Comparison of ENCODE assay signal across 8 cellular contexts in the genomic region with DNA sequence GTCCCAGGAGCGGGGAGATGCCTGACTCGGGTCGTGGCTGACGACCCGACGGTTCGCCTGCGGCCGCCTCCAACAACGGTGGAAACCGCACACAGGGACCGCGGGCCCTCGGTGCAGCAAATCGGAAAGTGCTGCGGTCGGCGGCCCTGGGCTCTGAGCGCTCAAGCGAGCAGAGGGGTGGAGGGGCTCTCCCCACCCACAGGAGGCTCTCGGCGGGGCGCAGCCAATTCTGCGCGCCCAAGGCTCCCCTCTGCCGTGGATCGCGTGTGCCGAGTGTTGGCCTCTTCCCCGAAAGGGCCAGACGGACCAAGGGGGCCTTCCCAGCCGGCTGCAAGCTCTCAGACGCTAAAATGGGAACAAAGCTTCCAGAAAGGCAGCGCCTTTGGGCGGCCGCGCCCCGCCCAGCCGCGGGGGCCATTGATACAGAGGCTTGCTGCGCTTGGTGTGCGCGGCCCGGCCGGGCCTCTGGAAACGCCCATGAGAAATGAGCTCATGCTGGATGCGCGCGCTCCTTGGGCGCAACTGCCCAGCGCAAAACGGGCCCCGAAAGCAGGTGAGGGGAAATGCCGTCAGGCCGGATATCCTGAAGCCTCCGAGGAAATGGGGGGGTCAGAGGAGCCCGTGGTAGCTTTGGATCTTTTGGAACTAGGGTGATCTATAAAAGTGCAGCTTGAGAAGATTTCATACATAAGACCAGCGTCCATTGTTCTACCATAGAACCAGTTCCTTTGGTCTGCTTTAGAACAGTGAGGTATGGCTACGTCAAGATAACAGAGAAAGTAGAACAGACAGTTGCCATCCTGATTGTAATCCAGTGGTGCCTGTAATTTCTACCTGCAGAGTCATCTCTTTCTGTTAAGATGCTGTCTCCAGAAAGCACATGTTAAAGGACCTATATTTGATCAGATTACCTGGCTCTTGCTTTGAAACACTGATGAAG. TPM values are rescaled to one million over a fixed set of nuclear protein-coding genes. Genes with fewer than 3 reads are reported as not detected.
DNase-seq lines count a peak whose midpoint lies in the region; ATAC-seq, FAIRE-seq and TF ChIP-seq lines count a peak whose summit lies in the region.

No MANE protein-coding gene starts in this region.

- 0 out of 2 replicates have a peak, but pooled peaks cover 3% of the 10 kb centered on the region for H3K36me3 ChIP-seq in DND-41 (ENCODE audit: insufficient read depth, low read length)

- POLR2A ChIA-PET in naive thymus-derived CD8-positive, alpha-beta T cell (lab: Charles Lee): interaction anchor here (0.7 to 4.0 kb wide), 21 partner anchors 17 to 632 kb away, joined by 3 to 52 read pairs (median 3); partner anchors contain the start of genes LRRC58, POGLUT1, TIMMDC1 and TMEM39A

- H3K27ac ChIP-seq in DND-41 (ENCODE audit: low read length): peak overlapping the region; percentile 95

- peaks cover 28% of the 10 kb centered on the region for H3K4me1 ChIP-seq in DND-41 (ENCODE audit: insufficient read depth, low read length)

- peak overlapping the region; percentile 93 for H3K9ac ChIP-seq in DND-41 (ENCODE audit: low read depth, low read length)

- no peaks in the 10 kb centered on the region for H3K9me3 ChIP-seq in DND-41 (ENCODE audit: insufficient read depth, low read length, severe bottlenecking)

- peak; percentile 91 for DNase-seq in DND-41
- DNase-seq in Jurkat, Clone E6-1 (ENCODE audit: low read depth, low spot score): peak; percentile 83
- peak; percentile 81 for DNase-seq in RCC 7860 (ENCODE audit: low spot score)
- DNase-seq in activated T-helper 1 cell treated with anti-CD3 and anti-CD28 coated beads, Interleukin-2, amount 50 U/mL, for 16 hours (ENCODE audit: low read depth in 1 of 2, low spot score in 1 of 2): peak; percentile 62 to 71
- DNase-seq in fibroblast of peridontal ligament (ENCODE audit: extremely low read depth): peak; percentile 85
- peak; percentile 76 to 92 (median 85) for DNase-seq in naive thymus-derived CD8-positive, alpha-beta T cell
- DNase-seq in stimulated activated naive B cell treated with anti-CD40 and anti-IgM and Interleukin-4, amounts not matched to agents 10 μg/mL and 1 μg/mL and 100 μg/mL, for 72 hours: peak; percentile 91

- peaks cover 0 to 12% (median 11%) of the 10 kb centered on the region in 3 donors for H3K36me3 Mint-ChIP-seq in naive thymus-derived CD8-positive, alpha-beta T cell
- peaks cover 14 to 23% of the 10 kb centered on the region in 2 donors for H3K36me3 Mint-ChIP-seq in stimulated activated naive B cell treated with anti-CD40 and anti-IgM and Interleukin-4, amounts not matched to agents 10 μg/mL and 1 μg/mL and 100 μg/mL, for 72 hours

- peak overlapping the region; percentile 76 for H2AFZ ChIP-seq in DND-41 (ENCODE audit: low read depth, low read length)

- peaks cover 29% of the 10 kb centered on the region for H4K20me1 ChIP-seq in DND-41 (ENCODE audit: insufficient read depth, low read length)

- no peak overlapping the region for H3K4me3 Mint-ChIP-seq in naive thymus-derived CD8-positive, alpha-beta T cell
- no peak overlapping the region for H3K4me3 Mint-ChIP-seq in stimulated activated naive B cell treated with anti-CD40 and anti-IgM and Interleukin-4, amounts not matched to agents 10 μg/mL and 1 μg/mL and 100 μg/mL, for 72 hours

- H3K4me1 Mint-ChIP-seq in naive thymus-derived CD8-positive, alpha-beta T cell: peaks cover 13 to 32% (median 26%) of the 10 kb centered on the region in 4 donors
- H3K4me1 Mint-ChIP-seq in stimulated activated naive B cell treated with anti-CD40 and anti-IgM and Interleukin-4, amounts not matched to agents 10 μg/mL and 1 μg/mL and 100 μg/mL, for 72 hours: peaks cover 4 to 24% of the 10 kb centered on the region in 2 donors

- H3K4me2 ChIP-seq in DND-41 (ENCODE audit: insufficient read depth, low read length): peak overlapping the region; percentile 78

- no peaks in the 10 kb centered on the region for H3K9me3 Mint-ChIP-seq in naive thymus-derived CD8-positive, alpha-beta T cell
- no peaks in the 10 kb centered on the region for H3K9me3 Mint-ChIP-seq in stimulated activated naive B cell treated with anti-CD40 and anti-IgM and Interleukin-4, amounts not matched to agents 10 μg/mL and 1 μg/mL and 100 μg/mL, for 72 hours

- no peak for TF ChIP-seq CTCF in DND-41 (IDR thresholded peaks at IDR 0.05; ENCODE audit: borderline replicate concordance, extremely low read depth, low read length, poor library complexity, severe bottlenecking)

- ATAC-seq in DND-41 (ENCODE audit: insufficient read depth, low read depth): peak; percentile 45
- ATAC-seq in GM21717 (IDR thresholded peaks at IDR 0.05; ENCODE audit: unreplicated experiment): peak; percentile 47
- ATAC-seq in naive thymus-derived CD8-positive, alpha-beta T cell: peak; percentile 30 to 37
- peak; percentile 55 to 57 for ATAC-seq in stimulated activated naive B cell treated with anti-CD40 and anti-IgM and Interleukin-4, amounts not matched to agents 10 μg/mL and 1 μg/mL and 100 μg/mL, for 72 hours (replicated peaks)

- H3K79me2 ChIP-seq in DND-41 (ENCODE audit: insufficient read depth, low read length): peaks cover 56% of the 10 kb centered on the region

- peak overlapping the region in 2 of 10 donors; percentile 96 to 98 for H3K27ac Mint-ChIP-seq in naive thymus-derived CD8-positive, alpha-beta T cell
- H3K27ac Mint-ChIP-seq in stimulated activated naive B cell treated with anti-CD40 and anti-IgM and Interleukin-4, amounts not matched to agents 10 μg/mL and 1 μg/mL and 100 μg/mL, for 72 hours: no peak overlapping the region

- H3K4me3 ChIP-seq in DND-41 (ENCODE audit: low read depth in 1 of 2, low read length in 2 of 2): peak overlapping the region; percentile 49 to 60
- peak overlapping the region; percentile 75 for H3K4me3 ChIP-seq in Jurkat, Clone E6-1 (ENCODE audit: low read length)

- no peaks in the 10 kb centered on the region for H3K27me3 ChIP-seq in DND-41 (ENCODE audit: insufficient read depth, low read length, poor library complexity)

- H3K27me3 Mint-ChIP-seq in naive thymus-derived CD8-positive, alpha-beta T cell: peaks cover 0 to 5% (median 0%) of the 10 kb centered on the region in 5 donors
- H3K27me3 Mint-ChIP-seq in stimulated activated naive B cell treated with anti-CD40 and anti-IgM and Interleukin-4, amounts not matched to agents 10 μg/mL and 1 μg/mL and 100 μg/mL, for 72 hours: no peaks in the 10 kb centered on the region

- FAIRE-seq in RCC 7860 (lab: Jason Lieb, UNC): peak; percentile 49

RNA-seq across cellular contexts. Expression of gene GSK3B, which starts 1.2 kb away (rescaled TPM):
- 21.1 TPM for polyA plus RNA-seq in Jurkat, Clone E6-1 (2012; ENCODE audit: insufficient read depth, insufficient read length)
- total RNA-seq in naive thymus-derived CD8-positive, alpha-beta T cell: 10 to 100 TPM; 38.1 to 38.5 TPM
- 10 to 100 TPM; 12.7 to 14.1 (median 12.8) TPM for polyA plus RNA-seq in naive thymus-derived CD8-positive, alpha-beta T cell

Comparison
In these comparisons a context has a peak if more than half of its experiments do, and no peak if none do; other contexts are left out.
1. Peak in every context shown above with its lines: DNase-seq, ATAC-seq, H3K4me3 ChIP-seq and H3K27ac ChIP-seq.